31 cellular contexts compared by ENCODE assay signal in the genomic region with DNA sequence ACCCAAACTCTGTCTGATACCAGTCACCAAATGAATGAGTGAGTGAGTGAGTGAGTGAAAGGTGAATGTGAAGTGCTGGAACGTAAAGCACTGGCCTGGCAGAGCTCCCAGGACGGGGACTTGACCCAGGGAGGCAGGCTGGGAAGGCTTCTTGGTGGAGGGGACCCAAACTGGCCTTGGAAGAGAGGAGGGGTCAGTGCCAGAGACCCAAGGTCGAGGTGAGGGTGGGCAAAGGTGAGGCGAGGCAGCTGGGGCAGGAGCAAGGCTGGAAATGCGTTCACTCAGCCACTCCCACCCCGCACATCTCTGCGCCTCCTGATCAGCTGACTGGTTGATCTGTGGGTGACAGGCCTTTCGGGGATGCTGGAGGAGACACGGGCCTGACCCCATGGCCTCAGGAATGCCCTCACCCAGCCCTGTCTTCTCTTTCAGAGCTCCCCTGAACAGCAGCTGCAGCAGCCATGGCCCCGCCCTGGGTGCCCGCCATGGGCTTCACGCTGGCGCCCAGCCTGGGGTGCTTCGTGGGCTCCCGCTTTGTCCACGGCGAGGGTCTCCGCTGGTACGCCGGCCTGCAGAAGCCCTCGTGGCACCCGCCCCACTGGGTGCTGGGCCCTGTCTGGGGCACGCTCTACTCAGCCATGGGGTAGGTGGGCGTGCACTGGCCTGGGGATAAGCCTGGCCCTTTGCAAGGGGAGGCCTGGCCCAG. TPM values are rescaled to one million over a fixed set of nuclear protein-coding genes. Genes with fewer than 3 reads are reported as not detected.
DNase-seq lines count a peak whose midpoint lies in the region; ATAC-seq, FAIRE-seq and TF ChIP-seq lines count a peak whose summit lies in the region.
"Had no signal": no experiment of that assay in that cellular context is flagged by ENCODE, and none has a peak within 500 bp of the region (broad histone marks: within the 10 kb centered on the region; RNA-seq: fewer than 3 reads in every experiment).

No MANE protein-coding gene starts in this region.

- H3K36me3 ChIP-seq in right atrium auricular region (no peaks in the 10 kb centered on the region), endodermal cell (ENCODE audit: control insufficient read depth, insufficient read depth, low read length) (no peaks in the 10 kb centered on the region), neural progenitor cell (no peaks in the 10 kb centered on the region)
- H3K36me3 ChIP-seq: WERI-Rb-1 had no signal

- H4K20me1 ChIP-seq in neural progenitor cell (ENCODE audit: low read depth), result no peaks in the 10 kb centered on the region

- H3K36me3 Mint-ChIP-seq in endodermal cell (ENCODE audit: low read depth), result no peaks in the 10 kb centered on the region
- H3K36me3 Mint-ChIP-seq in neural progenitor cell, result no peaks in the 10 kb centered on the region
- H3K36me3 Mint-ChIP-seq: memory B cell had no signal

- no peaks in the 10 kb centered on the region for H3K9me3 Mint-ChIP-seq in endodermal cell
- no peaks in the 10 kb centered on the region for H3K9me3 Mint-ChIP-seq in neural progenitor cell
- H3K9me3 Mint-ChIP-seq: CD4-positive, alpha-beta memory T cell; memory B cell had no signal

- no peak for FAIRE-seq in urothelium cell line (lab: Jason Lieb, UNC)
- FAIRE-seq: A549, astrocyte, endothelial cell of umbilical vein, HTR-8/SVneo, K562 had no signal

- H3K4me1 Mint-ChIP-seq in endodermal cell (no peaks in the 10 kb centered on the region), neural progenitor cell (peaks cover 5% of the 10 kb centered on the region)

- DNase-seq in left ventricle myocardium superior (no peak), right atrium auricular region (ENCODE audit: low spot score) (no peak), endodermal cell (no peak), neural progenitor cell (ENCODE audit: low spot score) (no peak), HUDEP-2 (lab: John Stamatoyannopoulos, UW; ENCODE audit: unreplicated experiment in 76 of 76) (no peak), D341Med (ENCODE audit: low spot score) (no peak), urothelium cell line (ENCODE audit: low spot score) (no peak)
- DNase-seq: activated CD4-positive, alpha-beta T cell treated with anti-CD3 and anti-CD28 coated beads for 48 hours; activated effector memory CD4-positive, alpha-beta T cell treated with Interleukin-2 at 50 U/mL for 16 hours; CD4-positive, alpha-beta memory T cell; hypothalamus; left cardiac atrium; NCI-H1048; NCI-H1694; NCI-H446; NCI-H774; occipital lobe; stimulated activated CD4-positive, alpha-beta T cell treated with anti-CD3 and anti-CD28 coated beads, Interleukin-4, amount 100 ng/mL, for 24 hours; T1000; trophoblast cell had no signal

- no peaks in the 10 kb centered on the region for H3F3A ChIP-seq in neural progenitor cell (ENCODE audit: low read depth)

- no peak overlapping the region for H2AFZ ChIP-seq in neural progenitor cell (replicated peaks)

- H3K4me3 ChIP-seq in right atrium auricular region, result no peak overlapping the region
- no peak overlapping the region for H3K4me3 ChIP-seq in endodermal cell (ENCODE audit: low read length)
- no peak overlapping the region for H3K4me3 ChIP-seq in neural progenitor cell
- H3K4me3 ChIP-seq: A549, K562, psoas muscle, SJSA1 had no signal

- H3K9me3 ChIP-seq in right atrium auricular region, result no peaks in the 10 kb centered on the region
- no peaks in the 10 kb centered on the region for H3K9me3 ChIP-seq in endodermal cell (ENCODE audit: control insufficient read depth, low read length)
- no peaks in the 10 kb centered on the region for H3K9me3 ChIP-seq in neural progenitor cell (ENCODE audit: low read depth)
- H3K9me3 ChIP-seq: A549, psoas muscle, SJSA1 had no signal

- H3K4me3 Mint-ChIP-seq in endodermal cell (no peak overlapping the region), neural progenitor cell (no peak overlapping the region)
- H3K4me3 Mint-ChIP-seq: CD4-positive, alpha-beta memory T cell; memory B cell had no signal

- H3K9ac ChIP-seq in endodermal cell (ENCODE audit: extremely low read depth, low read length, poor library complexity, severe bottlenecking), result no peak overlapping the region
- H3K9ac ChIP-seq in neural progenitor cell, result no peak overlapping the region

- H3K27ac ChIP-seq in right atrium auricular region (no peak overlapping the region), endodermal cell (ENCODE audit: low read depth, low read length) (no peak overlapping the region), neural progenitor cell (no peak overlapping the region)
- H3K27ac ChIP-seq: A549, psoas muscle, SJSA1, WERI-Rb-1 had no signal

- 93 to 97% methylated on average over 20 to 24 of the region's 24 CpGs for WGBS in endodermal cell (ENCODE audit: insufficient coverage in 1 of 2, insufficient read length in 1 of 2), 2 experiments

- no peaks in the 10 kb centered on the region for H3K27me3 ChIP-seq in right atrium auricular region
- no peaks in the 10 kb centered on the region for H3K27me3 ChIP-seq in endodermal cell (ENCODE audit: control insufficient read depth, insufficient read depth, low read length, poor library complexity, severe bottlenecking)
- no peaks in the 10 kb centered on the region for H3K27me3 ChIP-seq in neural progenitor cell
- H3K27me3 ChIP-seq: SJSA1 had no signal

- H3K79me2 ChIP-seq in neural progenitor cell (ENCODE audit: low read depth), result no peaks in the 10 kb centered on the region

- H3K27ac Mint-ChIP-seq in endodermal cell, result peak overlapping the region; percentile 16
- H3K27ac Mint-ChIP-seq in neural progenitor cell, result peak overlapping the region; percentile 76
- H3K27ac Mint-ChIP-seq: memory B cell had no signal

- intact Hi-C loops in left ventricle myocardium superior (cut with micrococcal nuclease), result no loop called here

- H3K4me1 ChIP-seq in right atrium auricular region (peaks cover 0 to 44% of the 10 kb centered on the region in 2 donors), endodermal cell (ENCODE audit: control insufficient read depth, insufficient read depth, low read length) (no peaks in the 10 kb centered on the region), neural progenitor cell (no peaks in the 10 kb centered on the region)
- H3K4me1 ChIP-seq: SJSA1 had no signal

- no peak for TF ChIP-seq CTCF in right atrium auricular region (IDR thresholded peaks at IDR 0.05)
- no peak for TF ChIP-seq CTCF in endodermal cell (conservative IDR thresholded peaks at IDR 0.05)
- no peak for TF ChIP-seq CTCF in neural progenitor cell (IDR thresholded peaks at IDR 0.05)

- ATAC-seq in left ventricle myocardium superior, result peak; percentile 23
- no peak for ATAC-seq in HG03095 (IDR thresholded peaks at IDR 0.05; ENCODE audit: unreplicated experiment)
- ATAC-seq: K562 had no signal

- H3K27me3 Mint-ChIP-seq in endodermal cell (ENCODE audit: insufficient read depth) (no peaks in the 10 kb centered on the region), neural progenitor cell (ENCODE audit: insufficient read depth, low read depth) (peaks cover 2% of the 10 kb centered on the region)
- H3K27me3 Mint-ChIP-seq: CD4-positive, alpha-beta memory T cell had no signal

- H3K4me2 ChIP-seq in neural progenitor cell, result no peak overlapping the region
- H3K4me2 ChIP-seq: A549 had no signal

RNA-seq across cellular contexts. Expression of a gene that starts 7.6 kb away (rescaled TPM):
- 119 TPM for total RNA-seq in left ventricle myocardium superior
- total RNA-seq in right atrium auricular region, result 100 to 1,000 TPM; 182 to 241 TPM
- total RNA-seq in endodermal cell, result 10 to 100 TPM in 1 of 2 donors, 1 to 10 TPM in 1; 9.6 to 12.3 TPM
- 25.2 TPM for polyA plus RNA-seq in endodermal cell (2013, experiment 1 of 2)
- polyA plus RNA-seq in endodermal cell (2013, experiment 2 of 2), result 20.9 TPM
- total RNA-seq in neural progenitor cell (ENCODE audit: low replicate concordance), result 1.6 and 9.9 TPM in 2 replicates

RNA-seq across cellular contexts. Expression of a gene that starts 15.7 kb away (rescaled TPM):
- total RNA-seq in left ventricle myocardium superior (13.4 TPM), right atrium auricular region (10 to 100 TPM; 16.1 to 17.6 TPM), endodermal cell (10 to 100 TPM; 17.1 to 19.9 TPM), neural progenitor cell (ENCODE audit: low replicate concordance) (10.5 and 25.4 TPM in 2 replicates)
- 14.7 TPM for polyA plus RNA-seq in endodermal cell (2013, experiment 1 of 2)
- 14.6 TPM for polyA plus RNA-seq in endodermal cell (2013, experiment 2 of 2)

RNA-seq across cellular contexts. Expression of a gene that starts 28.0 kb away (rescaled TPM):
- total RNA-seq in left ventricle myocardium superior (12.3 TPM), right atrium auricular region (10 to 100 TPM; 11.4 to 15.1 TPM), endodermal cell (10 to 100 TPM; 49.8 to 71.0 TPM), neural progenitor cell (ENCODE audit: low replicate concordance) (27.8 and 73.2 TPM in 2 replicates)
- polyA plus RNA-seq in endodermal cell (2013, experiment 1 of 2), result 39.6 TPM
- polyA plus RNA-seq in endodermal cell (2013, experiment 2 of 2), result 33.2 TPM

RNA-seq across cellular contexts. Expression of a gene that starts 48.4 kb away (rescaled TPM):
- total RNA-seq in left ventricle myocardium superior, result not detected
- under 1 TPM in 1 of 2 donors, not detected in 1; 0.63 TPM for total RNA-seq in right atrium auricular region
- total RNA-seq in endodermal cell, result 10 to 100 TPM in 1 of 2 donors, 1 to 10 TPM in 1; 5.8 to 13.3 TPM
- polyA plus RNA-seq in endodermal cell (2013, experiment 1 of 2), result 0.82 TPM
- 0.79 TPM for polyA plus RNA-seq in endodermal cell (2013, experiment 2 of 2)
- 1.6 and 2.2 TPM in 2 replicates for total RNA-seq in neural progenitor cell (ENCODE audit: low replicate concordance)
- total RNA-seq: left cardiac atrium, occipital lobe, psoas muscle, RPMI7951 had no signal
- polyA plus RNA-seq: psoas muscle had no signal
